Comparison of ENCODE assay signal across 1 cellular context in genomic region chr4:13626492-13627184, GRCh38.
TF ChIP-seq lines count a peak whose summit lies in the region.

No MANE protein-coding gene starts in this region.

TF ChIP-seq in SK-N-SH treated with all-trans-retinoic acid at 6 μM for 48 hours, 23 proteins besides CTCF, POLR2A, EP300 and RAD21 (continued from another document):
- TF ChIP-seq POU6F1 (CRISPR knock-in tag; IDR thresholded peaks at IDR 0.05; ENCODE audit: borderline replicate concordance, low read depth), result no peak
- no peak for TF ChIP-seq CSRNP3 (CRISPR knock-in tag; IDR thresholded peaks at IDR 0.05)
- no peak for TF ChIP-seq ZNF70 (CRISPR knock-in tag; IDR thresholded peaks at IDR 0.05)
- no peak for TF ChIP-seq ARNTL (CRISPR knock-in tag; IDR thresholded peaks at IDR 0.05; ENCODE audit: borderline replicate concordance, low read depth)
- no peak for TF ChIP-seq PATZ1 (CRISPR knock-in tag; IDR thresholded peaks at IDR 0.05; ENCODE audit: borderline replicate concordance)
